In the genomic region with DNA sequence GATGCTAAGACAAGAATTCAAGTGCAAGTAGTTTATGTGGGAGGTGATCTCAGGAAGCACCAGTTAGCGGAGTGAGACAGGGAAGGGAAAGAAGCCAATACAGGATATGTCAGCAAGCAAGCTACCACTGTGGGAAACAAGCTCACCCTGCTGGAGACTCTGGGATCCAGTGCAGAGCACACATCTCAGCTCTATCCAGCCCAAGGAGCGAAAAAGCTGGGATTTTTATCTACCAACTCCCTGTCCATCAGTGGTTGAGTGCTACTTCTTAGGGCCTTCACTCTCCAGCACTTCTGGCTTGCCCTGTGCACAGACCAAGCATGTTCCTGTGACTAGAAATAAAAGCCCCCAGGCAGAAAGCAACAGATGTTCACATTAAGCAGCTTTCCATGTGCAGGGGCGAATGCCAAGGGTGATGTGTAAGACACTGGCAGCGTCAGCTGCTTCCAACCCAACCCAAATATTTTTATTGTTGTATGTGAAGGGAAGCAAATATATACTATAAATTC, we compare ENCODE assay signal across 8 cellular contexts. TPM values are rescaled to one million over a fixed set of nuclear protein-coding genes. Genes with fewer than 3 reads are reported as not detected.
DNase-seq lines count a peak whose midpoint lies in the region; ATAC-seq, FAIRE-seq and TF ChIP-seq lines count a peak whose summit lies in the region.

No MANE protein-coding gene starts in this region.

- no peaks in the 10 kb centered on the region for H3K9me1 ChIP-seq in endothelial cell of umbilical vein (replicated peaks; ENCODE audit: control insufficient read depth, extremely low read depth, insufficient read depth, low read length)

- intact Hi-C loops in endothelial cell of umbilical vein (cut with micrococcal nuclease) = no loop called here
- intact Hi-C loops in activated CD4-positive, alpha-beta T cell treated with anti-CD3 and anti-CD28 coated beads for 36 hours (cut with DNase I, micrococcal nuclease) = no loop called here

- POLR2A ChIA-PET in endothelial cell of umbilical vein (lab: Charles Lee) (no interaction called here), GM10248 (lab: Yijun Ruan, JAX) (interaction anchor here (0.5 kb wide), 1 partner anchor 308 kb away, joined by 3 read pairs; no protein-coding TSS in a partner anchor)
- POLR2A ChIA-PET in activated CD4-positive, alpha-beta T cell treated with anti-CD3 and anti-CD28 coated beads for 36 hours (lab: Charles Lee) = interaction anchor here (0.6 kb wide), 1 partner anchor 16 kb away, joined by 4 read pairs; no protein-coding TSS in a partner anchor

- H3K27me3 ChIP-seq in endothelial cell of umbilical vein (ENCODE audit: control insufficient read depth in 2 of 2, insufficient read depth in 2 of 2, low read length in 2 of 2) (peaks cover 18 to 28% of the 10 kb centered on the region in 2 experiments), neural progenitor cell (peaks cover 81% of the 10 kb centered on the region)

- BruUV-seq in endothelial cell of umbilical vein (replicated peaks; lab: Mats Ljungman, UMichigan) = no TSS peak

- H3K4me1 Mint-ChIP-seq in neural progenitor cell = peaks cover 26% of the 10 kb centered on the region
- no peaks in the 10 kb centered on the region for H3K4me1 Mint-ChIP-seq in activated CD4-positive, alpha-beta T cell treated with anti-CD3 and anti-CD28 coated beads for 36 hours

- peaks cover 15% of the 10 kb centered on the region for H3K27me3 Mint-ChIP-seq in neural progenitor cell (ENCODE audit: insufficient read depth, low read depth)
- H3K27me3 Mint-ChIP-seq in activated CD4-positive, alpha-beta T cell treated with anti-CD3 and anti-CD28 coated beads for 36 hours = peaks cover 2% of the 10 kb centered on the region

- FAIRE-seq in endothelial cell of umbilical vein (lab: Jason Lieb, UNC) = peak; percentile 33

- peaks cover 23% of the 10 kb centered on the region for H3F3A ChIP-seq in neural progenitor cell (ENCODE audit: low read depth)

- TF ChIP-seq CTCF in endothelial cell of umbilical vein (IDR thresholded peaks at IDR 0.05; ENCODE audit: extremely low read depth in 1 of 2, insufficient read depth in 1 of 2, low read depth in 1 of 2, low read length in 2 of 2) = peak in 1 of 2 donors; percentile 47
- TF ChIP-seq CTCF in neural progenitor cell (IDR thresholded peaks at IDR 0.05) = peak; percentile 10
- TF ChIP-seq CTCF in GM10248 (IDR thresholded peaks at IDR 0.05; ENCODE audit: control extremely low read depth, extremely low read depth, low read depth, missing control alignments) = no peak

- no peak overlapping the region for H3K27ac Mint-ChIP-seq in neural progenitor cell
- H3K27ac Mint-ChIP-seq in activated CD4-positive, alpha-beta T cell treated with anti-CD3 and anti-CD28 coated beads for 36 hours = no peak overlapping the region

- no peak overlapping the region for H2AFZ ChIP-seq in endothelial cell of umbilical vein (ENCODE audit: low read depth, low read length)
- no peak overlapping the region for H2AFZ ChIP-seq in neural progenitor cell (replicated peaks)

- H3K4me1 ChIP-seq in endothelial cell of umbilical vein (ENCODE audit: control insufficient read depth, extremely low read depth, insufficient read depth, low read length) (no peaks in the 10 kb centered on the region), neural progenitor cell (peaks cover 18% of the 10 kb centered on the region)

- H3K4me2 ChIP-seq in endothelial cell of umbilical vein (ENCODE audit: insufficient read depth, low read length) (no peak overlapping the region), neural progenitor cell (no peak overlapping the region)

- dilution Hi-C loops in endothelial cell of umbilical vein (cut with MboI; ENCODE audit: extremely low pct_ligation_motif_present, low sequenced_read_pairs) = no loop called here

- no peak overlapping the region for H3K27ac ChIP-seq in endothelial cell of umbilical vein (ENCODE audit: insufficient read depth, low read depth, low read length)
- no peak overlapping the region for H3K27ac ChIP-seq in neural progenitor cell

- no peaks in the 10 kb centered on the region for H4K20me1 ChIP-seq in endothelial cell of umbilical vein (replicated peaks; ENCODE audit: control insufficient read depth, extremely low read depth, insufficient read depth, low read length)
- H4K20me1 ChIP-seq in neural progenitor cell (ENCODE audit: low read depth) = no peaks in the 10 kb centered on the region

- H3K9me3 ChIP-seq in endothelial cell of umbilical vein (replicated peaks; ENCODE audit: control insufficient read depth, insufficient read depth, low read length) (no peaks in the 10 kb centered on the region), neural progenitor cell (ENCODE audit: low read depth) (no peaks in the 10 kb centered on the region)

- H3K79me2 ChIP-seq in endothelial cell of umbilical vein (ENCODE audit: control insufficient read depth, insufficient read depth, low read length) (no peaks in the 10 kb centered on the region), neural progenitor cell (ENCODE audit: low read depth) (no peaks in the 10 kb centered on the region)

- CTCF ChIA-PET in endothelial cell of umbilical vein (lab: Charles Lee) (interaction anchor here (0.5 to 1.8 kb wide), 17 partner anchors 10 to 171 kb away, joined by 3 to 12 read pairs (median 3); no protein-coding TSS in a partner anchor), GM10248 (lab: Yijun Ruan, JAX) (interaction anchor here (0.9 to 1.3 kb wide), 4 partner anchors 9 to 171 kb away, joined by 3 to 5 read pairs (median 4); no protein-coding TSS in a partner anchor)
- CTCF ChIA-PET in activated CD4-positive, alpha-beta T cell treated with anti-CD3 and anti-CD28 coated beads for 36 hours (lab: Charles Lee) = interaction anchor here (0.7 to 0.9 kb wide), 2 partner anchors 22 to 181 kb away, joined by 3 to 5 read pairs; no protein-coding TSS in a partner anchor

- no peak overlapping the region for H3K4me3 Mint-ChIP-seq in neural progenitor cell
- H3K4me3 Mint-ChIP-seq in activated CD4-positive, alpha-beta T cell treated with anti-CD3 and anti-CD28 coated beads for 36 hours = no peak overlapping the region

- no peak for TF ChIP-seq POLR2A in endothelial cell of umbilical vein (IDR thresholded peaks at IDR 0.05; ENCODE audit: low read depth, low read length)

- DNase-seq in ELF-1 (ENCODE audit: low read depth, low spot score) (peak; percentile 61), NCI-H446 treated with DMSO at 0.1 percent for 48 hours (lab: John Stamatoyannopoulos, UW) (peak; percentile 90), endothelial cell of umbilical vein (ENCODE audit: low read depth, low spot score) (peak; percentile 61), neural progenitor cell (ENCODE audit: low spot score) (peak; percentile 26), SKM-1 treated with dmso at 0.1 percent for 144 hours (lab: John Stamatoyannopoulos, UW; ENCODE audit: unreplicated experiment) (no peak), GM10248 (ENCODE audit: extremely low spot score) (no peak)
- DNase-seq in activated CD4-positive, alpha-beta T cell treated with anti-CD3 and anti-CD28 coated beads for 36 hours = no peak

- H3K9ac ChIP-seq in endothelial cell of umbilical vein (replicated peaks; ENCODE audit: extremely low read depth, insufficient read depth, low read length) (no peak overlapping the region), neural progenitor cell (no peak overlapping the region)

- H3K4me3 ChIP-seq in endothelial cell of umbilical vein (replicated peaks in 1 of 3; ENCODE audit: insufficient read depth in 1 of 3, low read depth in 1 of 3, low read length in 3 of 3) (no peak overlapping the region), neural progenitor cell (no peak overlapping the region)

- H3K36me3 ChIP-seq in endothelial cell of umbilical vein (ENCODE audit: control insufficient read depth in 2 of 2, extremely low read depth in 1 of 2, insufficient read depth in 2 of 2, low read length in 2 of 2) = no peaks in the 10 kb centered on the region
- no peaks in the 10 kb centered on the region for H3K36me3 ChIP-seq in neural progenitor cell

- peaks cover 17% of the 10 kb centered on the region for H3K9me3 Mint-ChIP-seq in neural progenitor cell
- H3K9me3 Mint-ChIP-seq in activated CD4-positive, alpha-beta T cell treated with anti-CD3 and anti-CD28 coated beads for 36 hours (ENCODE audit: low read depth) = peaks cover 2% of the 10 kb centered on the region

- ATAC-seq in GM18909 (IDR thresholded peaks at IDR 0.05; ENCODE audit: poor library complexity, unreplicated experiment) = no peak
- no peak for ATAC-seq in activated CD4-positive, alpha-beta T cell treated with anti-CD3 and anti-CD28 coated beads for 36 hours

- peaks cover 2% of the 10 kb centered on the region for H3K36me3 Mint-ChIP-seq in neural progenitor cell
- H3K36me3 Mint-ChIP-seq in activated CD4-positive, alpha-beta T cell treated with anti-CD3 and anti-CD28 coated beads for 36 hours (ENCODE audit: low read depth) = no peaks in the 10 kb centered on the region

TF ChIP-seq in endothelial cell of umbilical vein, 7 proteins besides CTCF, POLR2A, EP300 and RAD21:
- TF ChIP-seq POLR2AphosphoS5 (IDR thresholded peaks at IDR 0.05; ENCODE audit: insufficient read depth, low read depth, low read length) = no peak
- no peak for TF ChIP-seq GATA2 (IDR thresholded peaks at IDR 0.05; ENCODE audit: insufficient read depth, insufficient read length, low read depth, low read length)
- TF ChIP-seq FOS (IDR thresholded peaks at IDR 0.05; ENCODE audit: borderline replicate concordance, insufficient read depth, low read length) = no peak
- TF ChIP-seq EZH2 (IDR thresholded peaks at IDR 0.05; ENCODE audit: borderline replicate concordance, low read depth, low read length, severe bottlenecking) = no peak
- TF ChIP-seq, protein P1, sequence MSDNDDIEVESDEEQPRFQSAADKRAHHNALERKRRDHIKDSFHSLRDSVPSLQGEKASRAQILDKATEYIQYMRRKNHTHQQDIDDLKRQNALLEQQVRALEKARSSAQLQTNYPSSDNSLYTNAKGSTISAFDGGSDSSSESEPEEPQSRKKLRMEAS (IDR thresholded peaks at IDR 0.05; ENCODE audit: insufficient read depth, insufficient read length) = no peak
- no peak for TF ChIP-seq JUN (IDR thresholded peaks at IDR 0.05; ENCODE audit: borderline replicate concordance, insufficient read depth, insufficient read length, low read depth)
- TF ChIP-seq MYC (IDR thresholded peaks at IDR 0.05; ENCODE audit: low read depth, low read length) = no peak
TF ChIP-seq in endothelial cell of umbilical vein: peak in this region for 0.

RNA-seq across cellular contexts. Expression of gene RNF24, which starts 10.8 kb away (rescaled TPM):
- total RNA-seq in endothelial cell of umbilical vein = 9.0 and 11.7 TPM in 2 replicates
- 4.1 and 4.5 TPM in 2 replicates for polyA plus RNA-seq in endothelial cell of umbilical vein
- 3.8 and 4.3 TPM in 2 replicates for polyA plus RNA-seq in endothelial cell of umbilical vein (2011; cell fraction: cytosol; rRNA removed)
- polyA plus RNA-seq in endothelial cell of umbilical vein (2011; cell fraction: nucleus; rRNA removed) = 4.2 and 4.7 TPM in 2 replicates
- 14.3 and 15.7 TPM in 2 replicates for polyA plus RNA-seq in endothelial cell of umbilical vein (2012)
- 5.8 and 7.9 TPM in 2 replicates for polyA minus RNA-seq in endothelial cell of umbilical vein
- 12.7 TPM for polyA minus RNA-seq in endothelial cell of umbilical vein (2011; cell fraction: cytosol; rRNA and poly(A)+ RNA removed)
- 3.4 and 3.6 TPM in 2 replicates for polyA minus RNA-seq in endothelial cell of umbilical vein (2011; cell fraction: nucleus; rRNA and poly(A)+ RNA removed)
- 7.7 and 9.0 TPM in 2 replicates for total RNA-seq in neural progenitor cell (ENCODE audit: low replicate concordance)
- 10 to 100 TPM; 11.6 to 14.8 TPM for total RNA-seq in activated CD4-positive, alpha-beta T cell treated with anti-CD3 and anti-CD28 coated beads for 36 hours

Comparison
In these comparisons a context has a peak if more than half of its experiments do, and no peak if none do; other contexts are left out.
1. DNase-seq: peak in ELF-1 (single experiment), NCI-H446 treated with DMSO at 0.1 percent for 48 hours (single experiment), endothelial cell of umbilical vein (single experiment) and neural progenitor cell (single experiment); none in activated CD4-positive, alpha-beta T cell treated with anti-CD3 and anti-CD28 coated beads for 36 hours (single experiment), SKM-1 treated with dmso at 0.1 percent for 144 hours (single experiment) and GM10248 (single experiment).